17 cellular contexts compared by ENCODE assay signal in the genomic region with DNA sequence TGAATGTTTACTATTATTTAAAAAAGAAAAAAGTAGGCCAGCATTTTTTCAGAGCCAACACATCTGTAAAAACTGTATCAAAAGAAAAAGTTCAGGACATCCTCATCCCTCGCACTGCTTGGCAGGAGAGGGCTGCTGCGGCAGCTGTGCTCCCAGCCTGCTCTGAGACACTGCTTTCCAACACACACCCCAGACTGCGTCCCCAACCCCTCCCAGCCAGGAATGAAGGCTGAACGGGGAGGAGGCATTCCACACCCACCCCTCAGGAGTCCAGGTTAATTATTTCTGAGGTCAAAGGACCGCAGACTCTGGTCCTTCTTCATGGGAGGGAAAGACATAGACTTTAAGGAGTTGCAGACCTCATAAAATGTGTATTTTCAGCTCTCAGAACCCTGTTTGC. TPM values are rescaled to one million over a fixed set of nuclear protein-coding genes. Genes with fewer than 3 reads are reported as not detected.
A peak's percentile ranks its signal among the peaks of the same experiment; 100 is the strongest.
DNase-seq lines count a peak whose midpoint lies in the region; ATAC-seq and TF ChIP-seq lines count a peak whose summit lies in the region.
"Had no signal": no experiment of that assay in that cellular context is flagged by ENCODE, and none has a peak within 500 bp of the region (broad histone marks: within the 10 kb centered on the region; RNA-seq: fewer than 3 reads in every experiment).

No MANE protein-coding gene starts in this region.

- H3K9me3 ChIP-seq in RWPE2 (ENCODE audit: severe bottlenecking) (no peaks in the 10 kb centered on the region), gastroesophageal sphincter (no peaks in the 10 kb centered on the region), stomach (no peaks in the 10 kb centered on the region)

- no peak overlapping the region for H2AK5ac ChIP-seq in mesendoderm (ENCODE audit: low read length)

- peaks cover 32 to 56% of the 10 kb centered on the region in 2 donors for H3K27me3 Mint-ChIP-seq in stimulated activated naive B cell treated with anti-CD40 and anti-IgM and Interleukin-4, amounts not matched to agents 10 μg/mL and 1 μg/mL and 100 μg/mL, for 72 hours

- no peak overlapping the region for H2BK120ac ChIP-seq in mesendoderm (ENCODE audit: low read depth, low read length)

- ATAC-seq in RWPE2 (ENCODE audit: low read depth): no peak
- peak; percentile 58 for ATAC-seq in gastroesophageal sphincter
- ATAC-seq in stimulated activated naive B cell treated with anti-CD40 and anti-IgM and Interleukin-4, amounts not matched to agents 10 μg/mL and 1 μg/mL and 100 μg/mL, for 72 hours (replicated peaks): no peak
- ATAC-seq in HG03354 (IDR thresholded peaks at IDR 0.05; ENCODE audit: poor library complexity, severe bottlenecking, unreplicated experiment): no peak
- ATAC-seq: PC-3, SK-N-SH treated with all-trans-retinoic acid at 6 μM for 48 hours had no signal

- no peaks in the 10 kb centered on the region for H3K27me3 ChIP-seq in RWPE2 (ENCODE audit: insufficient read depth, poor library complexity, severe bottlenecking)
- H3K27me3 ChIP-seq in gastroesophageal sphincter: no peaks in the 10 kb centered on the region
- no peaks in the 10 kb centered on the region for H3K27me3 ChIP-seq in mesendoderm (ENCODE audit: insufficient read depth, low read length, poor library complexity)
- H3K27me3 ChIP-seq in stomach: peaks cover 0 to 13% (median 0%) of the 10 kb centered on the region in 3 donors

- H3K4me1 Mint-ChIP-seq in stimulated activated naive B cell treated with anti-CD40 and anti-IgM and Interleukin-4, amounts not matched to agents 10 μg/mL and 1 μg/mL and 100 μg/mL, for 72 hours: no peaks in the 10 kb centered on the region

- TF ChIP-seq CTCF in RWPE2 (IDR thresholded peaks at IDR 0.05; ENCODE audit: poor library complexity, severe bottlenecking): no peak
- no peak for TF ChIP-seq CTCF in gastroesophageal sphincter (IDR thresholded peaks at IDR 0.05)
- no peak for TF ChIP-seq CTCF in stomach (IDR thresholded peaks at IDR 0.05)

- H3K9ac ChIP-seq in mesendoderm (ENCODE audit: low read length): no peak overlapping the region

- no peak overlapping the region for H3K4me2 ChIP-seq in mesendoderm (ENCODE audit: low read length)

- DNase-seq in RWPE2 (ENCODE audit: low spot score) (no peak), mesendoderm (peak; percentile 23), stomach (no peak), COLO668 (lab: John Stamatoyannopoulos, UW; ENCODE audit: unreplicated experiment) (no peak)
- no peak for DNase-seq in stimulated activated naive B cell treated with anti-CD40 and anti-IgM and Interleukin-4, amounts not matched to agents 10 μg/mL and 1 μg/mL and 100 μg/mL, for 72 hours
- no peak for DNase-seq in activated naive CD4-positive, alpha-beta T cell treated with Interleukin-2 at 50 U/mL for 16 hours
- DNase-seq: activated CD4-positive, alpha-beta T cell treated with anti-CD3 and anti-CD28 coated beads, Interleukin-2, amount 50 U/mL, for 4 hours; activated effector memory CD4-positive, alpha-beta T cell treated with Interleukin-2 at 50 U/mL for 16 hours; aorta; NCI-H187 treated with DMSO at 0.1 percent for 48 hours; NCI-H526 treated with DMSO at 0.1 percent for 48 hours; PC-3; stimulated activated CD4-positive, alpha-beta T cell treated with anti-CD3 and anti-CD28 coated beads, Interleukin-12 subunit alpha, Interleukin-12 subunit beta, amount 100 ng/mL, for 4 hours had no signal

- no peak overlapping the region for H3K4me3 Mint-ChIP-seq in stimulated activated naive B cell treated with anti-CD40 and anti-IgM and Interleukin-4, amounts not matched to agents 10 μg/mL and 1 μg/mL and 100 μg/mL, for 72 hours
- H3K4me3 Mint-ChIP-seq: dendritic cell treated with granulocyte-macrophage colony-stimulating factor and Interleukin-4, amounts not matched to agents 40 ng/mL and 50 ng/mL, for 4 days had no signal

- TF ChIP-seq POLR2A in gastroesophageal sphincter (IDR thresholded peaks at IDR 0.05) (no peak), stomach (IDR thresholded peaks at IDR 0.05) (no peak)

- H2BK5ac ChIP-seq in mesendoderm (ENCODE audit: low read length): no peak overlapping the region

- H2BK15ac ChIP-seq in mesendoderm (replicated peaks; ENCODE audit: low read depth): no peak overlapping the region

- TF ChIP-seq EP300 in gastroesophageal sphincter (IDR thresholded peaks at IDR 0.05) (no peak), stomach (IDR thresholded peaks at IDR 0.05) (no peak)

- no peak overlapping the region for H4K5ac ChIP-seq in mesendoderm (ENCODE audit: low read length)

- no peak overlapping the region for H4K8ac ChIP-seq in mesendoderm (ENCODE audit: low read depth, low read length)

- no peak overlapping the region for H3K18ac ChIP-seq in mesendoderm (ENCODE audit: low read length)

- WGBS in gastroesophageal sphincter (ENCODE audit: low coverage in 1 of 2), 2 donors: 14 to 15% methylated on average over 4 of the region's 5 CpGs
- WGBS in mesendoderm (ENCODE audit: extremely low coverage, insufficient coverage, low lambda C conversion rate): no CpG with 5 or more reads among the region's 5 CpGs
- WGBS in stomach, 5 donors: 23 to 34% (median 31%) methylated on average over 5 of the region's 5 CpGs

- H3K4me1 ChIP-seq in RWPE2 (ENCODE audit: insufficient read depth, poor library complexity, severe bottlenecking): peaks cover 18% of the 10 kb centered on the region
- peaks cover 14 to 97% (median 48%) of the 10 kb centered on the region in 3 donors for H3K4me1 ChIP-seq in gastroesophageal sphincter
- H3K4me1 ChIP-seq in mesendoderm (ENCODE audit: control insufficient read depth, low read depth, low read length): peaks cover 15% of the 10 kb centered on the region
- peaks cover 8 to 88% (median 48%) of the 10 kb centered on the region in 4 donors for H3K4me1 ChIP-seq in stomach

- H3K23ac ChIP-seq in mesendoderm (ENCODE audit: low read length): no peak overlapping the region

- no peak overlapping the region for H3K4me3 ChIP-seq in RWPE2 (ENCODE audit: severe bottlenecking)
- H3K4me3 ChIP-seq in gastroesophageal sphincter: no peak overlapping the region
- H3K4me3 ChIP-seq in mesendoderm (ENCODE audit: low read length): no peak overlapping the region
- no peak overlapping the region for H3K4me3 ChIP-seq in stomach

- H3K27ac ChIP-seq in RWPE2 (ENCODE audit: poor library complexity, severe bottlenecking) (peak overlapping the region; percentile 5), gastroesophageal sphincter (peak overlapping the region; percentile 41 to 84 (median 73)), mesendoderm (ENCODE audit: low read depth, low read length) (no peak overlapping the region), stomach (peak overlapping the region in 4 of 5 donors; percentile 44 to 73 (median 62))

- peaks cover 0 to 3% of the 10 kb centered on the region in 2 donors for H3K9me3 Mint-ChIP-seq in stimulated activated naive B cell treated with anti-CD40 and anti-IgM and Interleukin-4, amounts not matched to agents 10 μg/mL and 1 μg/mL and 100 μg/mL, for 72 hours
- H3K9me3 Mint-ChIP-seq: dendritic cell treated with granulocyte-macrophage colony-stimulating factor and Interleukin-4, amounts not matched to agents 40 ng/mL and 50 ng/mL, for 4 days had no signal

- H3K36me3 ChIP-seq in RWPE2 (ENCODE audit: low read depth): peaks cover 5% of the 10 kb centered on the region; the same call in 1 of the 2 replicates
- H3K36me3 ChIP-seq in gastroesophageal sphincter: peaks cover 0 to 5% of the 10 kb centered on the region in 2 donors
- no peaks in the 10 kb centered on the region for H3K36me3 ChIP-seq in mesendoderm (ENCODE audit: control insufficient read depth, insufficient read depth, low read length)
- H3K36me3 ChIP-seq in stomach: peaks cover 0 to 4% (median 0%) of the 10 kb centered on the region in 4 donors

- no peaks in the 10 kb centered on the region for H3K79me2 ChIP-seq in mesendoderm (ENCODE audit: control insufficient read depth, insufficient read depth, low read length)

- H3K36me3 Mint-ChIP-seq in stimulated activated naive B cell treated with anti-CD40 and anti-IgM and Interleukin-4, amounts not matched to agents 10 μg/mL and 1 μg/mL and 100 μg/mL, for 72 hours: no peaks in the 10 kb centered on the region

- no peak overlapping the region for H3K27ac Mint-ChIP-seq in stimulated activated naive B cell treated with anti-CD40 and anti-IgM and Interleukin-4, amounts not matched to agents 10 μg/mL and 1 μg/mL and 100 μg/mL, for 72 hours
- H3K27ac Mint-ChIP-seq: dendritic cell treated with granulocyte-macrophage colony-stimulating factor and Interleukin-4, amounts not matched to agents 40 ng/mL and 50 ng/mL, for 4 days had no signal

- intact Hi-C loops in stomach (cut with DNase I; ENCODE audit: low total_unique reads): no loop called here

- peaks cover 11% of the 10 kb centered on the region for H3K79me1 ChIP-seq in mesendoderm (ENCODE audit: low read length)

- no peak overlapping the region for H3K4ac ChIP-seq in mesendoderm (ENCODE audit: low read depth, low read length)

- no peak overlapping the region for H3K56ac ChIP-seq in mesendoderm (ENCODE audit: low read length)

RNA-seq across cellular contexts. Expression of a gene that starts 43.1 kb away (rescaled TPM):
- total RNA-seq in gastroesophageal sphincter (100 to 1,000 TPM; 278 to 618 (median 440) TPM), stomach (100 to 1,000 TPM; 132 to 798 (median 175) TPM)
- 28.0 TPM for polyA plus RNA-seq in mesendoderm (2013, experiment 1 of 2)
- 29.2 TPM for polyA plus RNA-seq in mesendoderm (2013, experiment 2 of 2)
- 10 to 100 TPM; 18.8 to 59.0 (median 30.6) TPM for polyA plus RNA-seq in stomach

RNA-seq across cellular contexts. Expression of a gene that starts 43.2 kb away (rescaled TPM):
- total RNA-seq in gastroesophageal sphincter (100 to 1,000 TPM; 478 to 945 (median 543) TPM), stomach (100 to 1,000 TPM; 134 to 531 (median 366) TPM)
- 32.1 TPM for polyA plus RNA-seq in mesendoderm (2013, experiment 1 of 2)
- polyA plus RNA-seq in mesendoderm (2013, experiment 2 of 2): 31.1 TPM
- polyA plus RNA-seq in stomach: 10 to 100 TPM; 24.0 to 96.6 (median 38.4) TPM
